26 cellular contexts compared by ENCODE assay signal in the genomic region with DNA sequence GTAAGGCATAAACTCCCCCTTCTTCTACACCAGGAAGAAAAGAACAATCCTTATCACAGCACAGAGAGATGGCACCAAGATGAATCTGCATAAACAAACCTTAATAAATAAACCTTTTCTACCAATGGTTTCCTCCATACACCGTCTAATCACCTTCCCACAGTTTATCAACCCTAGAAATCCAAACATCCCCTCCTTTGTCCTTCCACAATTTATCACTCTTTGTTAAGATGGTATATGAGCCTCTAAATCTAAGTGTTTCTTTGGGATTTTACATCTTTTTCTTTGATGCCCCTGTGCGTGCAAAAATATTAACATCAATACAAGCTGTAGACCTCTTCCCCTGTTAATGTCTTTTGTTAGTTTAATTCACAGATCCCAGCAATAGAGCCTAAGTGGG. TPM values are rescaled to one million over a fixed set of nuclear protein-coding genes. Genes with fewer than 3 reads are reported as not detected.
DNase-seq lines count a peak whose midpoint lies in the region; TF ChIP-seq lines count a peak whose summit lies in the region.
"Had no signal": no experiment of that assay in that cellular context is flagged by ENCODE, and none has a peak within 500 bp of the region (broad histone marks: within the 10 kb centered on the region; RNA-seq: fewer than 3 reads in every experiment).

No MANE protein-coding gene starts in this region.

- H3K4me3 ChIP-seq in LNCaP clone FGC (ENCODE audit: low read depth, low read length) (peak overlapping the region; percentile 43), endodermal cell (ENCODE audit: low read length) (peak overlapping the region; percentile 10), spleen (no peak overlapping the region)
- H3K4me3 ChIP-seq: HAP-1, SK-N-MC, thyroid gland had no signal

- H3K27ac ChIP-seq in endodermal cell (ENCODE audit: low read depth, low read length), result no peak overlapping the region
- peak overlapping the region in 6 of 8 donors; percentile 73 to 85 (median 77) for H3K27ac ChIP-seq in spleen
- H3K27ac ChIP-seq: RWPE1, SK-N-MC, WERI-Rb-1 had no signal

- peaks cover 28% of the 10 kb centered on the region for H3K9me3 ChIP-seq in endodermal cell (ENCODE audit: control insufficient read depth, low read length)
- peaks cover 8 to 25% (median 21%) of the 10 kb centered on the region in 8 donors for H3K9me3 ChIP-seq in spleen
- H3K9me3 ChIP-seq: HAP-1, thyroid gland had no signal

- H3K4me1 Mint-ChIP-seq in Calu3 (ENCODE audit: low read depth, unreplicated experiment) (peaks cover 37% of the 10 kb centered on the region), endodermal cell (peaks cover 51% of the 10 kb centered on the region)

- WGBS in endodermal cell (ENCODE audit: insufficient coverage in 1 of 2, insufficient read length in 1 of 2), 2 experiments, result 100% methylated on average over 1 of the region's 2 CpGs; no CpG with 5 or more reads in 1 of the 2 experiments
- WGBS in spleen, 5 donors, result 71 to 100% (median 96%) methylated on average over 2 of the region's 2 CpGs

- no peak for TF ChIP-seq CTCF in Calu3 (IDR thresholded peaks at IDR 0.05; ENCODE audit: unreplicated experiment)
- TF ChIP-seq CTCF in LNCaP clone FGC (IDR thresholded peaks at IDR 0.05; ENCODE audit: control insufficient read depth, extremely low read depth, insufficient read depth), result no peak
- TF ChIP-seq CTCF in endodermal cell (conservative IDR thresholded peaks at IDR 0.05), result no peak
- TF ChIP-seq CTCF in spleen (IDR thresholded peaks at IDR 0.05 in 8 of 11, conservative IDR thresholded peaks at IDR 0.05 in 3 of 11), result no peak

- TF ChIP-seq POLR2A in spleen (IDR thresholded peaks at IDR 0.05), result no peak

- peaks cover 12% of the 10 kb centered on the region for H3K36me3 Mint-ChIP-seq in Calu3 (ENCODE audit: insufficient read depth, unreplicated experiment)
- peaks cover 19% of the 10 kb centered on the region for H3K36me3 Mint-ChIP-seq in endodermal cell (ENCODE audit: low read depth)

- DNase-seq in Calu3 (no peak), LNCaP clone FGC (ENCODE audit: low read depth) (no peak), endodermal cell (no peak), spleen (no peak), NCI-H748 treated with DMSO at 0.1 percent for 48 hours (lab: John Stamatoyannopoulos, UW) (no peak), HCEC 1CT (no peak)
- DNase-seq in stimulated activated CD4-positive, alpha-beta T cell treated with anti-CD3 and anti-CD28 coated beads, Interleukin-12 subunit alpha, Interleukin-12 subunit beta, amount 100 ng/mL, for 4 hours, result no peak
- DNase-seq: activated CD4-positive, alpha-beta T cell treated with anti-CD3 and anti-CD28 coated beads, Interleukin-2, amount 10 ng/mL, durations not matched to agents 7 days and 5 days; caudate nucleus; GF-D8; glutamatergic neuron; kidney; NCI-H1092; NCI-H1930; NCI-H2227 treated with DMSO at 0.1 percent for 48 hours; occipital lobe; retina; stimulated activated CD4-positive, alpha-beta T cell treated with anti-CD3 and anti-CD28 coated beads, Interleukin-4, amount 100 ng/mL, for 4 hours; stimulated activated naive CD4-positive, alpha-beta T cell treated with Interleukin-2 at 50 U/mL for 16 hours; T-helper 2 cell; thyroid gland; WERI-Rb-1 had no signal

- intact Hi-C loops in Calu3 (cut with micrococcal nuclease; ENCODE audit: unreplicated experiment), result no loop called here
- intact Hi-C loops in spleen (cut with DNase I; ENCODE audit: low total_unique reads), result no loop called here

- CTCF ChIA-PET in Calu3 (lab: Charles Lee), result no interaction called here

- H3K27me3 ChIP-seq in endodermal cell (ENCODE audit: control insufficient read depth, insufficient read depth, low read length, poor library complexity, severe bottlenecking) (no peaks in the 10 kb centered on the region), spleen (replicated peaks in 1 of 7) (no peaks in the 10 kb centered on the region)
- H3K27me3 ChIP-seq: ascending aorta, thyroid gland had no signal

- H3K9me3 Mint-ChIP-seq in Calu3 (ENCODE audit: low read depth, unreplicated experiment) (peaks cover 4% of the 10 kb centered on the region), endodermal cell (peaks cover 16% of the 10 kb centered on the region)

- H3K4me3 Mint-ChIP-seq in Calu3 (ENCODE audit: low read depth, unreplicated experiment) (no peak overlapping the region), endodermal cell (no peak overlapping the region)
- H3K4me3 Mint-ChIP-seq: activated CD4-positive, alpha-beta T cell treated with anti-CD3 and anti-CD28 coated beads, Interleukin-2, amount 10 ng/mL, durations not matched to agents 7 days and 5 days had no signal

- H3K36me3 ChIP-seq in endodermal cell (ENCODE audit: control insufficient read depth, insufficient read depth, low read length) (peaks cover 7% of the 10 kb centered on the region), spleen (peaks cover 0 to 10% (median 0%) of the 10 kb centered on the region in 6 donors)
- H3K36me3 ChIP-seq: ascending aorta, HAP-1, thyroid gland had no signal

- H3K4me1 ChIP-seq in endodermal cell (ENCODE audit: control insufficient read depth, insufficient read depth, low read length) (peaks cover 12% of the 10 kb centered on the region), spleen (peaks cover 33 to 89% (median 73%) of the 10 kb centered on the region in 6 donors)

- peak overlapping the region; percentile 20 for H3K27ac Mint-ChIP-seq in Calu3 (ENCODE audit: unreplicated experiment)
- H3K27ac Mint-ChIP-seq in endodermal cell, result no peak overlapping the region
- H3K27ac Mint-ChIP-seq: activated CD4-positive, alpha-beta T cell treated with anti-CD3 and anti-CD28 coated beads, Interleukin-2, amount 10 ng/mL, durations not matched to agents 7 days and 5 days had no signal

- no TSS peak for BruUV-seq in Calu3 (replicated peaks; lab: Mats Ljungman, UMichigan)

- H3K9ac ChIP-seq in endodermal cell (ENCODE audit: extremely low read depth, low read length, poor library complexity, severe bottlenecking), result no peak overlapping the region

- H3K27me3 Mint-ChIP-seq in Calu3 (ENCODE audit: unreplicated experiment), result no peaks in the 10 kb centered on the region
- H3K27me3 Mint-ChIP-seq in endodermal cell (ENCODE audit: insufficient read depth), result no peaks in the 10 kb centered on the region
- H3K27me3 Mint-ChIP-seq: activated CD4-positive, alpha-beta T cell treated with anti-CD3 and anti-CD28 coated beads, Interleukin-2, amount 10 ng/mL, durations not matched to agents 7 days and 5 days had no signal

RNA-seq across cellular contexts. Expression of gene DICER1, which starts 12.5 kb away (rescaled TPM):
- total RNA-seq in Calu3 (2022) (53.8 and 58.7 TPM in 2 replicates), endodermal cell (10 to 100 TPM; 66.1 to 69.2 TPM), spleen (100 to 1,000 TPM in 1 of 7 donors, 10 to 100 TPM in 6; 61.1 to 124 (median 91.9) TPM)
- 53.6 TPM for polyA plus RNA-seq in endodermal cell (2013, experiment 1 of 2)
- 53.5 TPM for polyA plus RNA-seq in endodermal cell (2013, experiment 2 of 2)
- polyA plus RNA-seq in spleen, result 10 to 100 TPM in 1 of 3 donors, 1 to 10 TPM in 2; 7.1 to 10.3 (median 8.3) TPM

Comparison
In these comparisons a context has a peak if more than half of its experiments do, and no peak if none do; other contexts are left out.
1. H3K4me3 ChIP-seq: peak in LNCaP clone FGC (single experiment) and endodermal cell (single experiment); none in spleen (0 of 8).